23 cellular contexts compared by ENCODE assay signal in the genomic region with DNA sequence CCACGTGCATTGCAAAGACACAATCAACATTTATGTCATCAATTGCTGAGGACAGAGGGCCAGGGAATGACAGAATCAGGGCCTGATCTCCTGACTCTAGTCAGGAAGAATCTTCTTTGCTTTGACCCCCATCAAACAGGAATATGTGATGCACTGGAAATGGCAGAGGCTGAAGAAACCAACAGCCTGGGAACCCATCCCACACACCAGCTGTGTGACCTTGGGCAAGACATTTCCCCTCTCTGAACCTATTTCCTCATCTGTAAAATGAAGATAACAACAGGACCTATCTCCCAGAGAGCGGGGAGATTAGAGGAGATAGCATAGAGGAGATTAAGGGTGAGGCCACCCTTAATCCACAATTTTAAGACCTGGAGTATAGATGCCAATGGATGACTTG. TPM values are rescaled to one million over a fixed set of nuclear protein-coding genes. Genes with fewer than 3 reads are reported as not detected.
DNase-seq lines count a peak whose midpoint lies in the region; ATAC-seq and TF ChIP-seq lines count a peak whose summit lies in the region.
"Had no signal": no experiment of that assay in that cellular context is flagged by ENCODE, and none has a peak within 500 bp of the region (broad histone marks: within the 10 kb centered on the region; RNA-seq: fewer than 3 reads in every experiment).

No MANE protein-coding gene starts in this region.

- H3K9ac ChIP-seq in mesendoderm (ENCODE audit: low read length), result no peak overlapping the region

- TF ChIP-seq POLR2A in body of pancreas (IDR thresholded peaks at IDR 0.05) (no peak), stomach (IDR thresholded peaks at IDR 0.05) (no peak)

- H2AK5ac ChIP-seq in mesendoderm (ENCODE audit: low read length), result peak overlapping the region; percentile 71

- peak overlapping the region; percentile 36 for H2BK5ac ChIP-seq in mesendoderm (ENCODE audit: low read length)

- no peak overlapping the region for H4K8ac ChIP-seq in mesendoderm (ENCODE audit: low read depth, low read length)

- no peaks in the 10 kb centered on the region for H3K36me3 ChIP-seq in left ventricle myocardium inferior
- H3K36me3 ChIP-seq in body of pancreas (replicated peaks in 1 of 2; ENCODE audit: insufficient read depth in 1 of 2, low read depth in 2 of 2), result no peaks in the 10 kb centered on the region
- H3K36me3 ChIP-seq in mesendoderm (ENCODE audit: control insufficient read depth, insufficient read depth, low read length), result no peaks in the 10 kb centered on the region
- H3K36me3 ChIP-seq in stomach, result no peaks in the 10 kb centered on the region

- H3K4me1 ChIP-seq in left ventricle myocardium inferior (no peaks in the 10 kb centered on the region), body of pancreas (peaks cover 45% of the 10 kb centered on the region), mesendoderm (ENCODE audit: control insufficient read depth, low read depth, low read length) (peaks cover 3% of the 10 kb centered on the region), stomach (peaks cover 5 to 14% (median 10%) of the 10 kb centered on the region in 4 donors)

- H4K5ac ChIP-seq in mesendoderm (ENCODE audit: low read length), result peak overlapping the region; percentile 41

- no peak overlapping the region for H3K4ac ChIP-seq in mesendoderm (ENCODE audit: low read depth, low read length)

- H3K23ac ChIP-seq in mesendoderm (ENCODE audit: low read length), result no peak overlapping the region

- TF ChIP-seq CTCF in left ventricle myocardium inferior (IDR thresholded peaks at IDR 0.05; ENCODE audit: borderline replicate concordance), result no peak
- no peak for TF ChIP-seq CTCF in body of pancreas (IDR thresholded peaks at IDR 0.05)
- TF ChIP-seq CTCF in stomach (IDR thresholded peaks at IDR 0.05), result no peak
- no peak for TF ChIP-seq CTCF in omental fat pad (IDR thresholded peaks at IDR 0.05)

- no peaks in the 10 kb centered on the region for H3K9me3 ChIP-seq in left ventricle myocardium inferior (replicated peaks)
- H3K9me3 ChIP-seq in body of pancreas, result no peaks in the 10 kb centered on the region
- no peaks in the 10 kb centered on the region for H3K9me3 ChIP-seq in stomach

- TF ChIP-seq EP300 in stomach (IDR thresholded peaks at IDR 0.05), result no peak

- 21 to 30% methylated on average over 2 of the region's 2 CpGs for WGBS in body of pancreas, 2 donors
- WGBS in mesendoderm (ENCODE audit: extremely low coverage, insufficient coverage, low lambda C conversion rate), result no CpG with 5 or more reads among the region's 2 CpGs
- WGBS in stomach, 5 donors, result 21 to 44% (median 28%) methylated on average over 2 of the region's 2 CpGs

- H3K4me3 ChIP-seq in left ventricle myocardium inferior (no peak overlapping the region), body of pancreas (no peak overlapping the region), mesendoderm (ENCODE audit: low read length) (no peak overlapping the region), stomach (peak overlapping the region in 3 of 4 donors; percentile 42 to 59 (median 53))

- no peak overlapping the region for H3K27ac Mint-ChIP-seq in activated naive CD8-positive, alpha-beta T cell treated with anti-CD3 and anti-CD28 coated beads, Interleukin-2, amount 50 U/mL, for 24 hours
- H3K27ac Mint-ChIP-seq: CD4-positive, alpha-beta T cell; HFFc6 had no signal

- DNase-seq in left ventricle myocardium inferior, result no peak
- no peak for DNase-seq in cardiac septum (ENCODE audit: low spot score)
- peak in 2 of 4 donors; percentile 8 to 30 for DNase-seq in body of pancreas
- DNase-seq in mesendoderm, result peak; percentile 70
- no peak for DNase-seq in stomach
- DNase-seq in nucleus accumbens (lab: John Stamatoyannopoulos, UW), result no peak
- DNase-seq in omental fat pad (ENCODE audit: low spot score), result no peak
- DNase-seq in activated naive CD8-positive, alpha-beta T cell treated with anti-CD3 and anti-CD28 coated beads, Interleukin-2, amount 50 U/mL, for 24 hours, result no peak
- DNase-seq: CD4-positive, alpha-beta T cell; DMS53; EL; H7; HFFc6; Karpas-422; NCI-H1417 treated with DMSO at 0.1 percent for 48 hours; NCI-H187 treated with DMSO at 0.1 percent for 48 hours; NCI-H226; NCI-H524; RPMI8226 had no signal

- no peaks in the 10 kb centered on the region for H3K36me3 Mint-ChIP-seq in activated naive CD8-positive, alpha-beta T cell treated with anti-CD3 and anti-CD28 coated beads, Interleukin-2, amount 50 U/mL, for 24 hours (ENCODE audit: low read depth)

- intact Hi-C loops in left ventricle myocardium inferior (cut with micrococcal nuclease) (no loop called here), cardiac septum (cut with DNase I) (no loop called here), body of pancreas (cut with DNase I) (no loop called here), stomach (cut with DNase I; ENCODE audit: low total_unique reads) (no loop called here)

- no peaks in the 10 kb centered on the region for H3K9me3 Mint-ChIP-seq in activated naive CD8-positive, alpha-beta T cell treated with anti-CD3 and anti-CD28 coated beads, Interleukin-2, amount 50 U/mL, for 24 hours
- H3K9me3 Mint-ChIP-seq: CD4-positive, alpha-beta T cell; HFFc6 had no signal

- peaks cover 32% of the 10 kb centered on the region for H3K27me3 ChIP-seq in left ventricle myocardium inferior (ENCODE audit: low read depth)
- no peaks in the 10 kb centered on the region for H3K27me3 ChIP-seq in body of pancreas
- no peaks in the 10 kb centered on the region for H3K27me3 ChIP-seq in mesendoderm (ENCODE audit: insufficient read depth, low read length, poor library complexity)
- H3K27me3 ChIP-seq in stomach, result peaks cover 0 to 6% (median 0%) of the 10 kb centered on the region in 3 donors

- H3K79me2 ChIP-seq in mesendoderm (ENCODE audit: control insufficient read depth, insufficient read depth, low read length), result no peaks in the 10 kb centered on the region

- no peak overlapping the region for H3K56ac ChIP-seq in mesendoderm (ENCODE audit: low read length)

- H3K79me1 ChIP-seq in mesendoderm (ENCODE audit: low read length), result no peaks in the 10 kb centered on the region

- no peak overlapping the region for H2BK120ac ChIP-seq in mesendoderm (ENCODE audit: low read depth, low read length)

- H2BK15ac ChIP-seq in mesendoderm (replicated peaks; ENCODE audit: low read depth), result no peak overlapping the region

- ATAC-seq in body of pancreas, result no peak
- ATAC-seq in omental fat pad (ENCODE audit: low FRiP score), result no peak
- ATAC-seq in activated naive CD8-positive, alpha-beta T cell treated with anti-CD3 and anti-CD28 coated beads, Interleukin-2, amount 50 U/mL, for 24 hours, result no peak

- H3K4me1 Mint-ChIP-seq in activated naive CD8-positive, alpha-beta T cell treated with anti-CD3 and anti-CD28 coated beads, Interleukin-2, amount 50 U/mL, for 24 hours, result no peaks in the 10 kb centered on the region

- H3K27me3 Mint-ChIP-seq in activated naive CD8-positive, alpha-beta T cell treated with anti-CD3 and anti-CD28 coated beads, Interleukin-2, amount 50 U/mL, for 24 hours, result peaks cover 10% of the 10 kb centered on the region

- H3K4me2 ChIP-seq in mesendoderm (ENCODE audit: low read length), result no peak overlapping the region

- H3K4me3 Mint-ChIP-seq in activated naive CD8-positive, alpha-beta T cell treated with anti-CD3 and anti-CD28 coated beads, Interleukin-2, amount 50 U/mL, for 24 hours, result no peak overlapping the region
- H3K4me3 Mint-ChIP-seq: CD4-positive, alpha-beta T cell; HFFc6 had no signal

- H3K27ac ChIP-seq in left ventricle myocardium inferior (replicated peaks) (peak overlapping the region; percentile 42), body of pancreas (peak overlapping the region in 3 of 4 donors; percentile 91 to 94 (median 93)), mesendoderm (ENCODE audit: low read depth, low read length) (no peak overlapping the region), stomach (no peak overlapping the region)

- H3K18ac ChIP-seq in mesendoderm (ENCODE audit: low read length), result peak overlapping the region; percentile 11

RNA-seq across cellular contexts. Expression of a gene that starts 1.5 kb away (rescaled TPM):
- total RNA-seq in left ventricle myocardium inferior (not detected), cardiac septum (not detected), body of pancreas (10 to 100 TPM; 28.3 to 28.5 TPM), stomach (10 to 100 TPM; 10.3 to 64.8 (median 33.5) TPM), omental fat pad (not detected)
- polyA plus RNA-seq in mesendoderm (2013, experiment 1 of 2), result 0.03 TPM
- polyA plus RNA-seq in mesendoderm (2013, experiment 2 of 2), result 0.07 TPM
- polyA plus RNA-seq in stomach, result 10 to 100 TPM in 1 of 3 donors, 1 to 10 TPM in 2; 1.3 to 18.5 (median 9.2) TPM
- total RNA-seq: A172; CD4-positive, alpha-beta T cell; HFFc6; MCF 10A had no signal

RNA-seq across cellular contexts. Expression of a gene that starts 20.2 kb away (rescaled TPM):
- not detected for total RNA-seq in left ventricle myocardium inferior
- not detected for total RNA-seq in cardiac septum
- total RNA-seq in body of pancreas, result not detected
- polyA plus RNA-seq in mesendoderm (2013, experiment 1 of 2), result 0.03 TPM
- not detected for polyA plus RNA-seq in mesendoderm (2013, experiment 2 of 2)
- not detected for total RNA-seq in stomach
- polyA plus RNA-seq in stomach, result not detected
- not detected for total RNA-seq in omental fat pad
- total RNA-seq: A172; CD4-positive, alpha-beta T cell; H7; HFFc6; HT-29; MCF 10A had no signal
- polyA plus RNA-seq: BJ had no signal

RNA-seq across cellular contexts. Expression of a gene that starts 46.0 kb away (rescaled TPM):
- 160 TPM for total RNA-seq in left ventricle myocardium inferior
- total RNA-seq in cardiac septum, result 94.0 TPM
- 10 to 100 TPM in 1 of 2 donors, 1 to 10 TPM in 1; 7.0 to 17.1 TPM for total RNA-seq in body of pancreas
- 1.1 TPM for polyA plus RNA-seq in mesendoderm (2013, experiment 1 of 2)
- 1.0 TPM for polyA plus RNA-seq in mesendoderm (2013, experiment 2 of 2)
- total RNA-seq in stomach, result 1 to 10 TPM; 2.7 to 5.7 (median 5.3) TPM
- polyA plus RNA-seq in stomach, result 1 to 10 TPM in 2 of 3 donors, under 1 TPM in 1; 0.46 to 2.5 (median 1.7) TPM
- 10 to 100 TPM; 13.0 to 21.4 (median 19.8) TPM for total RNA-seq in omental fat pad

Comparison
In these comparisons a context has a peak if more than half of its experiments do, and no peak if none do; other contexts are left out.
1. H3K27ac ChIP-seq: peak in left ventricle myocardium inferior (single experiment) and body of pancreas (3 of 4); none in mesendoderm (single experiment) and stomach (0 of 5).
2. H3K4me3 ChIP-seq: peak in stomach (3 of 4); none in left ventricle myocardium inferior (single experiment), body of pancreas (0 of 2) and mesendoderm (single experiment).
3. RNA of a gene that starts 1.5 kb away (total RNA-seq): 10.3 to 64.8 TPM in stomach and 28.3 to 28.5 TPM in body of pancreas; not detected in left ventricle myocardium inferior (single experiment), not detected in cardiac septum (single experiment) and not detected in omental fat pad; every median in the first group is over 10 times any median in the second.